20 cellular contexts compared by ENCODE assay signal in the genomic region with DNA sequence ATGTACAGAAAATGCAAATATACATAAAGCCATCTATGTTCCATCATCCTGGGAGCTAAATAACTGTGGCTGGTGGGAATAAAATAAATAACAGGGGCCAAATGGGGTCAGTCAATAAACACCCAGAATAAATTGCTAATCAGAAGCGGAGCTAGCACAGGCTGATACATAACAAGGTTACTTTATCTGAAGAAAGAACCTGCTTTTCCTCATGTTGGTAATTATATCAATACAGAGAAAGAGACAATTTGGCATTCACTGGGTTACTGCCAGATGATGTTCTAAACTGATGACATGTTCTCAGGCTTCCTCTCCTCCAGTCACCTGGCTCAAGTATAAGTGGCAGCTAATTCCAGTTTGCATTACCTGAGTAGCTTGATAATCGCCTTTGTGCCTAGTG.
DNase-seq lines count a peak whose midpoint lies in the region; TF ChIP-seq lines count a peak whose summit lies in the region.
"Had no signal": no experiment of that assay in that cellular context is flagged by ENCODE, and none has a peak within 500 bp of the region (broad histone marks: within the 10 kb centered on the region; RNA-seq: fewer than 3 reads in every experiment).

No MANE protein-coding gene starts in this region.

- no peaks in the 10 kb centered on the region for H3K36me3 Mint-ChIP-seq in activated CD4-positive, alpha-beta T cell treated with anti-CD3 and anti-CD28 coated beads, Interleukin-2, amount 10 ng/mL, durations not matched to agents 24 days and 14 days (ENCODE audit: low read depth)
- H3K36me3 Mint-ChIP-seq in mesothelial cell of epicardium (no peaks in the 10 kb centered on the region), Caco-2 (ENCODE audit: insufficient read depth, unreplicated experiment) (peaks cover 8% of the 10 kb centered on the region)
- H3K36me3 Mint-ChIP-seq: CD14-positive monocyte had no signal

- H3K79me2 ChIP-seq in trophoblast cell (ENCODE audit: control insufficient read depth, insufficient read depth, low read length, poor library complexity): no peaks in the 10 kb centered on the region

- H3K14ac ChIP-seq in trophoblast cell (ENCODE audit: low read length): no peak overlapping the region

- H3K9me3 ChIP-seq in Caco-2 (no peaks in the 10 kb centered on the region; the same call in 1 of the 2 replicates), trophoblast cell (ENCODE audit: insufficient read depth, low read depth, low read length) (peaks cover 2% of the 10 kb centered on the region)

- H2AFZ ChIP-seq in trophoblast cell (ENCODE audit: insufficient read depth, low read length, poor library complexity): no peak overlapping the region

- H3K27ac ChIP-seq in trophoblast cell (ENCODE audit: low read depth, low read length): no peak overlapping the region
- H3K27ac ChIP-seq: 22Rv1; BLaER1 treated with 17β-estradiol and CSF1 and Interleukin-3, amounts not matched to agents 10 nM and 100 nM had no signal

- no peak overlapping the region for H2BK120ac ChIP-seq in trophoblast cell (ENCODE audit: insufficient read depth, low read length, poor library complexity)

- H2BK12ac ChIP-seq in trophoblast cell (ENCODE audit: low read length): no peak overlapping the region

- H3K36me3 ChIP-seq in Caco-2 (ENCODE audit: control insufficient read depth, insufficient read depth, low read length): no peaks in the 10 kb centered on the region
- no peaks in the 10 kb centered on the region for H3K36me3 ChIP-seq in trophoblast cell (ENCODE audit: control insufficient read depth in 1 of 2, insufficient read depth in 2 of 2, low read length in 2 of 2)
- H3K36me3 ChIP-seq: BLaER1 treated with 17β-estradiol and CSF1 and Interleukin-3, amounts not matched to agents 10 nM and 100 nM; HAP-1 had no signal

- CTCF ChIA-PET in Caco-2 (lab: Charles Lee): no interaction called here

- H3K9ac ChIP-seq in trophoblast cell (ENCODE audit: low read length): no peak overlapping the region
- H3K9ac ChIP-seq: BLaER1 treated with 17β-estradiol and CSF1 and Interleukin-3, amounts not matched to agents 10 nM and 100 nM had no signal

- H3K27me3 Mint-ChIP-seq in activated CD4-positive, alpha-beta T cell treated with anti-CD3 and anti-CD28 coated beads, Interleukin-2, amount 10 ng/mL, durations not matched to agents 24 days and 14 days: peaks cover 12% of the 10 kb centered on the region
- no peaks in the 10 kb centered on the region for H3K27me3 Mint-ChIP-seq in mesothelial cell of epicardium (ENCODE audit: low read depth)
- peaks cover 9% of the 10 kb centered on the region for H3K27me3 Mint-ChIP-seq in Caco-2 (ENCODE audit: insufficient read depth, unreplicated experiment)

- H3K4me3 ChIP-seq in Caco-2 (ENCODE audit: low read depth, low read length) (no peak overlapping the region), trophoblast cell (ENCODE audit: low read depth, low read length) (no peak overlapping the region)
- H3K4me3 ChIP-seq: BLaER1 treated with 17β-estradiol and CSF1 and Interleukin-3, amounts not matched to agents 10 nM and 100 nM; HAP-1 had no signal

- H3K18ac ChIP-seq in trophoblast cell (ENCODE audit: low read length): no peak overlapping the region

- no peak overlapping the region for H4K8ac ChIP-seq in trophoblast cell (ENCODE audit: low read depth, low read length)

- H4K91ac ChIP-seq in trophoblast cell (ENCODE audit: low read depth, low read length): no peak overlapping the region

- H2AK5ac ChIP-seq in trophoblast cell (ENCODE audit: low read length): no peak overlapping the region

- DNase-seq in NCI-H1105 treated with DMSO at 0.1 percent for 48 hours (lab: John Stamatoyannopoulos, UW): peak; percentile 3
- no peak for DNase-seq in NCI-H1105 (lab: John Stamatoyannopoulos, UW)
- DNase-seq in activated CD4-positive, alpha-beta T cell treated with anti-CD3 and anti-CD28 coated beads, Interleukin-2, amount 10 ng/mL, durations not matched to agents 24 days and 14 days: peak; percentile 18
- DNase-seq in activated CD4-positive, alpha-beta T cell treated with anti-CD3 and anti-CD28 coated beads for 4 hours: no peak
- no peak for DNase-seq in mesothelial cell of epicardium (ENCODE audit: low spot score in 2 of 2, unreplicated experiment in 2 of 2)
- no peak for DNase-seq in Caco-2
- DNase-seq in trophoblast cell: no peak
- DNase-seq: Calu3; CD4-positive, alpha-beta T cell; CD8-positive, alpha-beta memory T cell; DMS53; DMS79 treated with DMSO at 0.1 percent for 48 hours; GF-D8; GOT3; HFFc6 had no signal

- no CpG with 5 or more reads among the region's 2 CpGs for WGBS in trophoblast cell (ENCODE audit: extremely low coverage, insufficient coverage, insufficient read length)

- intact Hi-C loops in activated CD4-positive, alpha-beta T cell treated with anti-CD3 and anti-CD28 coated beads, Interleukin-2, amount 10 ng/mL, durations not matched to agents 24 days and 14 days (cut with micrococcal nuclease): no loop called here
- intact Hi-C loops in Caco-2 (cut with micrococcal nuclease; ENCODE audit: unreplicated experiment): no loop called here

- H3K27ac Mint-ChIP-seq in activated CD4-positive, alpha-beta T cell treated with anti-CD3 and anti-CD28 coated beads, Interleukin-2, amount 10 ng/mL, durations not matched to agents 24 days and 14 days: no peak overlapping the region
- H3K27ac Mint-ChIP-seq in mesothelial cell of epicardium: peak overlapping the region; percentile 36
- no peak overlapping the region for H3K27ac Mint-ChIP-seq in Caco-2 (ENCODE audit: unreplicated experiment)
- H3K27ac Mint-ChIP-seq: B cell; CD14-positive monocyte; CD4-positive, alpha-beta T cell; CD8-positive, alpha-beta memory T cell; HFFc6 had no signal

- no peaks in the 10 kb centered on the region for H3K79me1 ChIP-seq in trophoblast cell (ENCODE audit: low read length)

- POLR2A ChIA-PET in Caco-2 (lab: Charles Lee): no interaction called here

- TF ChIP-seq CTCF in mesothelial cell of epicardium (IDR thresholded peaks at IDR 0.05; ENCODE audit: unreplicated experiment) (no peak), Caco-2 (IDR thresholded peaks at IDR 0.05; ENCODE audit: insufficient read depth in 1 of 2, low read depth in 1 of 2, low read length in 1 of 2, severe bottlenecking in 1 of 2, unreplicated experiment in 1 of 2) (no peak)

- no peak overlapping the region for H2BK5ac ChIP-seq in trophoblast cell (ENCODE audit: low read depth, low read length, poor library complexity)

- no TSS peak for BruUV-seq in Caco-2 (replicated peaks; lab: Mats Ljungman, UMichigan)

- H3K23ac ChIP-seq in trophoblast cell (ENCODE audit: low read length): no peak overlapping the region

- H3K27me3 ChIP-seq in Caco-2 (replicated peaks; ENCODE audit: control insufficient read depth, insufficient read depth, low read length) (no peaks in the 10 kb centered on the region), trophoblast cell (ENCODE audit: insufficient read depth, low read length) (no peaks in the 10 kb centered on the region)
- H3K27me3 ChIP-seq: BLaER1 treated with 17β-estradiol and CSF1 and Interleukin-3, amounts not matched to agents 10 nM and 100 nM had no signal

- H3K4me2 ChIP-seq in trophoblast cell (ENCODE audit: low read length): no peak overlapping the region
- H3K4me2 ChIP-seq: BLaER1 treated with 17β-estradiol and CSF1 and Interleukin-3, amounts not matched to agents 10 nM and 100 nM had no signal

- peaks cover 10% of the 10 kb centered on the region for H3K9me3 Mint-ChIP-seq in activated CD4-positive, alpha-beta T cell treated with anti-CD3 and anti-CD28 coated beads, Interleukin-2, amount 10 ng/mL, durations not matched to agents 24 days and 14 days
- H3K9me3 Mint-ChIP-seq in mesothelial cell of epicardium (peaks cover 18% of the 10 kb centered on the region), Caco-2 (ENCODE audit: unreplicated experiment) (peaks cover 10% of the 10 kb centered on the region)

- H3K4ac ChIP-seq in trophoblast cell (ENCODE audit: low read depth, low read length): no peak overlapping the region

- no peak overlapping the region for H4K12ac ChIP-seq in trophoblast cell (ENCODE audit: low read depth, low read length)

- no peaks in the 10 kb centered on the region for H3K4me1 Mint-ChIP-seq in activated CD4-positive, alpha-beta T cell treated with anti-CD3 and anti-CD28 coated beads, Interleukin-2, amount 10 ng/mL, durations not matched to agents 24 days and 14 days
- peaks cover 5% of the 10 kb centered on the region for H3K4me1 Mint-ChIP-seq in mesothelial cell of epicardium
- no peaks in the 10 kb centered on the region for H3K4me1 Mint-ChIP-seq in Caco-2 (ENCODE audit: low read depth, unreplicated experiment)
- H3K4me1 Mint-ChIP-seq: B cell; CD14-positive monocyte; CD8-positive, alpha-beta memory T cell had no signal

- no peaks in the 10 kb centered on the region for H3K4me1 ChIP-seq in Caco-2
- H3K4me1 ChIP-seq in trophoblast cell (ENCODE audit: control insufficient read depth in 1 of 2, insufficient read depth in 2 of 2, low read length in 2 of 2): no peaks in the 10 kb centered on the region

- no peak overlapping the region for H3K4me3 Mint-ChIP-seq in activated CD4-positive, alpha-beta T cell treated with anti-CD3 and anti-CD28 coated beads, Interleukin-2, amount 10 ng/mL, durations not matched to agents 24 days and 14 days
- H3K4me3 Mint-ChIP-seq in mesothelial cell of epicardium (no peak overlapping the region), Caco-2 (ENCODE audit: unreplicated experiment) (no peak overlapping the region)
- H3K4me3 Mint-ChIP-seq: B cell; CD14-positive monocyte; CD4-positive, alpha-beta T cell; CD8-positive, alpha-beta memory T cell; HFFc6 had no signal

Comparison
In these comparisons a context has a peak if more than half of its experiments do, and no peak if none do; other contexts are left out.
1. DNase-seq: peak in NCI-H1105 treated with DMSO at 0.1 percent for 48 hours (single experiment) and activated CD4-positive, alpha-beta T cell treated with anti-CD3 and anti-CD28 coated beads, Interleukin-2, amount 10 ng/mL, durations not matched to agents 24 days and 14 days (single experiment); none in NCI-H1105 (single experiment), activated CD4-positive, alpha-beta T cell treated with anti-CD3 and anti-CD28 coated beads for 4 hours (0 of 2), mesothelial cell of epicardium (0 of 2), Caco-2 (0 of 2) and trophoblast cell (0 of 2).